Comparison of ENCODE assay signal across 1 cellular context in the genomic region with DNA sequence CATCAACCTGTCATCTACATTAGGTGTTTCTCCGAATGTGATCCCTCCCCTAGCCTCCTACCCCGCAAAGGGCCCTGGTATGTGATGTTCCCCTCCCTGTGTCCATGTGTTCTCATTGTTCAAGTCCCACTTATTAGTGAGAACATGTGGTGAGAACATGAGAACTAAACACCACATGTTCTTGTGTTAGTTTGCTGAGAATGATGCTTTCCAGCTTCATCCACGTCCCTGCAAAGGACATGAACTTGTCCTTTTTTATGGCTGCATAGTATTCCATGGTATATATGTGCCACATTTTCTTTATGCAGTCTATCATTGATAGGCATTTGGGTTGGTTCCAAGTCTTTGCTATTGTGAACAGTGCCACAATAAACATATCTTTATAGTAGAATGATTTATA. TPM values are rescaled to one million over a fixed set of nuclear protein-coding genes. Genes with fewer than 3 reads are reported as not detected.
"Had no signal": no experiment of that assay in that cellular context is flagged by ENCODE, and none has a peak within 500 bp of the region (broad histone marks: within the 10 kb centered on the region; RNA-seq: fewer than 3 reads in every experiment).

No MANE protein-coding gene starts in this region.

RNA-seq across cellular contexts. Expression of a gene that starts 43.3 kb away (rescaled TPM):
- total RNA-seq: OCI-LY7 had no signal
